8 cellular contexts compared by ENCODE assay signal in genomic region chr10:19816420-19817250, GRCh38. TPM values are rescaled to one million over a fixed set of nuclear protein-coding genes. Genes with fewer than 3 reads are reported as not detected.
A peak's percentile ranks its signal among the peaks of the same experiment; 100 is the strongest.
DNase-seq lines count a peak whose midpoint lies in the region; ATAC-seq and TF ChIP-seq lines count a peak whose summit lies in the region.

Gene PLXDC2 (plus strand): TSS chr10:19816432.

- no peaks in the 10 kb centered on the region for H3K36me3 ChIP-seq in Loucy (ENCODE audit: insufficient read depth, low read length)

- no peak for TF ChIP-seq CTCF in Loucy (conservative IDR thresholded peaks at IDR 0.05; ENCODE audit: low read length)
- no peak for TF ChIP-seq CTCF in progenitor cell of endocrine pancreas (IDR thresholded peaks at IDR 0.05; ENCODE audit: unreplicated experiment)

- H3K4me2 ChIP-seq in Loucy (ENCODE audit: low read depth, low read length, poor library complexity, severe bottlenecking), result peak within 1 kb of the TSS; percentile 69

- DNase-seq in A172 (ENCODE audit: low spot score) (peak; percentile 35), anterior cingulate cortex (lab: John Stamatoyannopoulos, UW) (peak in 46 of 58 donors; percentile 23 to 80 (median 48)), hepatic stellate cell (ENCODE audit: low spot score) (peak; percentile 24), progenitor cell of endocrine pancreas (ENCODE audit: low spot score, unreplicated experiment) (peak; percentile 30), NCI-H2196 treated with DMSO at 0.1 percent for 48 hours (lab: John Stamatoyannopoulos, UW; ENCODE audit: unreplicated experiment) (no peak)

- peaks cover 5% of the 10 kb centered on the region for H3K9me3 Mint-ChIP-seq in progenitor cell of endocrine pancreas (ENCODE audit: low read depth)

- no peaks in the 10 kb centered on the region for H3K9me2 ChIP-seq in Loucy (replicated peaks; ENCODE audit: low read depth, low read length)

- no peaks in the 10 kb centered on the region for H3K4me1 ChIP-seq in Loucy (ENCODE audit: insufficient read depth, low read length, poor library complexity, severe bottlenecking)

- H3K27me3 ChIP-seq in Loucy (ENCODE audit: insufficient read depth, low read length, poor library complexity, severe bottlenecking), result peaks cover 19% of the 10 kb centered on the region

- ATAC-seq in GM18867 (IDR thresholded peaks at IDR 0.05; ENCODE audit: unreplicated experiment), result peak; percentile 46
- no peak for ATAC-seq in GM18873 (IDR thresholded peaks at IDR 0.05; ENCODE audit: low FRiP score, unreplicated experiment)

- H3F3A ChIP-seq in Loucy (ENCODE audit: low read depth), result no peaks in the 10 kb centered on the region

- H3K4me3 Mint-ChIP-seq in progenitor cell of endocrine pancreas (ENCODE audit: low read depth), result peak within 1 kb of the TSS; percentile 96

- peaks cover 16% of the 10 kb centered on the region for H3K4me1 Mint-ChIP-seq in progenitor cell of endocrine pancreas (ENCODE audit: low read depth)

- no peaks in the 10 kb centered on the region for H3K9me3 ChIP-seq in Loucy (ENCODE audit: insufficient read depth, low read depth, low read length)

- H3K79me2 ChIP-seq in Loucy (ENCODE audit: insufficient read depth, low read length), result no peaks in the 10 kb centered on the region

- H3K4me3 ChIP-seq in Loucy (ENCODE audit: low read length, poor library complexity, severe bottlenecking), result peak within 1 kb of the TSS; percentile 74

- peak within 1 kb of the TSS; percentile 94 for H3K27ac Mint-ChIP-seq in progenitor cell of endocrine pancreas

- peaks cover 17% of the 10 kb centered on the region for H3K27me3 Mint-ChIP-seq in progenitor cell of endocrine pancreas

- peaks cover 9% of the 10 kb centered on the region for H3K36me3 Mint-ChIP-seq in progenitor cell of endocrine pancreas (ENCODE audit: insufficient read depth)

- peak within 1 kb of the TSS; percentile 54 for H3K9ac ChIP-seq in Loucy (ENCODE audit: low read depth, low read length, poor library complexity, severe bottlenecking)

- peak within 1 kb of the TSS; percentile 81 for H2AFZ ChIP-seq in Loucy (ENCODE audit: low read length)

- H4K20me1 ChIP-seq in Loucy (ENCODE audit: insufficient read depth, low read length, poor library complexity, severe bottlenecking), result no peaks in the 10 kb centered on the region

RNA-seq across cellular contexts. Expression of gene PLXDC2, which starts in this region (rescaled TPM):
- total RNA-seq in A172 (2014; rRNA removed; shearing (Covaris generic)), result 7.0 and 21.8 TPM in 2 replicates
- total RNA-seq in progenitor cell of endocrine pancreas, result 38.5 and 44.3 TPM in 2 replicates
